1 cellular context compared by ENCODE assay signal in the genomic region with DNA sequence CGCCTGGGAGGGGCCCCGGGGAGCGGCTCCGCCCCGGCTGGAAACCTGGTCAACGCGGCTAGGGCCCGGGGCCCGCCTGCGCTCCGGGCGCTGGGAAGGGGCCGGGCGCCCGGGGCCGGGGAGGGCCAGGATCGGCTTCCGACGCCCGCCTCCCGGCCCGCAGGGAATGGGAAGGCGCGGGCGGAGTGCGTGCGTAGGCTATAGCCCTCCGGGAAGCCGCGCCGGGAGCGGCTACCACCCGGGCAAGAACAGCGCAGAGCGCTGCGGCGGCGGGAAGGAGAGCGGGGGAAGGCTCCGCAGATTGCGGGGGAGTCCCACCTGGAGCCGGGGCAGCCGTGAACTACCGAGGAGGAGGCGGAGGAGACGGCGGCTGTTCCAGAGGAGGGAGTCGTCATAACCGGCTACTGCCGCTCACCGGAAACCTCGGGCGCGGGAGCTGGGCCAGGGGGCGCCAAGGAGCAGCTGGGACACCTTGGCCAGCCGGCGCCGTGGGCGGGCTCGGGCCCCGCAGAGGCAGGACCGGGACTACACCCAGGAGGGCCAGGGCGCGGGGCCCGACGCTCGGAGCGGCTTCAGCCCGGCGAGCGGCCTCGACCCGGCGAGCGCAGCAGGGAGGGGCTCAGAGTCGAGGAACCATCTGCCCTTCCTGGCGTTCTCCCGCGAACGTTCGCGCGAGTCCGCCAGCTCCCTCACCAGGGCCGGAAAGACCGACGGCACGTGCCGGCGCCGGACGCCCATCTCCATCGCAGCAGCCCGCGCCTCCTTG.
A peak's percentile ranks its signal among the peaks of the same experiment; 100 is the strongest.
TF ChIP-seq lines count a peak whose summit lies in the region.

A gene (minus strand): TSS at position 429 of the 766 bp plus-strand sequence. CDS start 3,838 bp downstream, outside the sequence.

TF ChIP-seq in A549, 52 proteins besides CTCF, POLR2A, EP300 and RAD21 (continued from another document):
- TF ChIP-seq NPAS2 (CRISPR knock-in tag; IDR thresholded peaks at IDR 0.05; ENCODE audit: borderline replicate concordance) (no peak), JUN (IDR thresholded peaks at IDR 0.05) (peak in 1 of 2 experiments; percentile 61; a peak in 2 of 5 replicates), EHMT2 (IDR thresholded peaks at IDR 0.05; ENCODE audit: low read depth) (no peak), JUNB (IDR thresholded peaks at IDR 0.05) (no peak), PHF8 (IDR thresholded peaks at IDR 0.05; ENCODE audit: borderline replicate concordance, low read depth) (peak; percentile 74; the same call in 1 of the 2 replicates), CBX2 (IDR thresholded peaks at IDR 0.05; ENCODE audit: borderline replicate concordance, low read depth) (no peak), FOSL2 (IDR thresholded peaks at IDR 0.05) (no peak), FOSL2 (CRISPR knock-in tag; IDR thresholded peaks at IDR 0.05) (no peak), EHF (CRISPR knock-in tag; IDR thresholded peaks at IDR 0.05) (no peak), HOXB5 (CRISPR knock-in tag; IDR thresholded peaks at IDR 0.05) (peak; percentile 38; the same call in 1 of the 2 replicates), RCOR1 (IDR thresholded peaks at IDR 0.05; ENCODE audit: low read depth, low read length) (no peak), KDM5A (IDR thresholded peaks at IDR 0.05) (no peak), SMC3 (IDR thresholded peaks at IDR 0.05) (0 out of 3 replicates have a peak, but pooled peaks have one; percentile 26), HOXB13 (CRISPR knock-in tag; IDR thresholded peaks at IDR 0.05; ENCODE audit: low read depth) (peak; percentile 45; the same call in 1 of the 2 replicates)
- TF ChIP-seq, protein P1, sequence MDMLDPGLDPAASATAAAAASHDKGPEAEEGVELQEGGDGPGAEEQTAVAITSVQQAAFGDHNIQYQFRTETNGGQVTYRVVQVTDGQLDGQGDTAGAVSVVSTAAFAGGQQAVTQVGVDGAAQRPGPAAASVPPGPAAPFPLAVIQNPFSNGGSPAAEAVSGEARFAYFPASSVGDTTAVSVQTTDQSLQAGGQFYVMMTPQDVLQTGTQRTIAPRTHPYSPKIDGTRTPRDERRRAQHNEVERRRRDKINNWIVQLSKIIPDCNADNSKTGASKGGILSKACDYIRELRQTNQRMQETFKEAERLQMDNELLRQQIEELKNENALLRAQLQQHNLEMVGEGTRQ (IDR thresholded peaks at IDR 0.05), result 0 out of 2 replicates have a peak, but pooled peaks have one; percentile 44
- TF ChIP-seq, protein P2, sequence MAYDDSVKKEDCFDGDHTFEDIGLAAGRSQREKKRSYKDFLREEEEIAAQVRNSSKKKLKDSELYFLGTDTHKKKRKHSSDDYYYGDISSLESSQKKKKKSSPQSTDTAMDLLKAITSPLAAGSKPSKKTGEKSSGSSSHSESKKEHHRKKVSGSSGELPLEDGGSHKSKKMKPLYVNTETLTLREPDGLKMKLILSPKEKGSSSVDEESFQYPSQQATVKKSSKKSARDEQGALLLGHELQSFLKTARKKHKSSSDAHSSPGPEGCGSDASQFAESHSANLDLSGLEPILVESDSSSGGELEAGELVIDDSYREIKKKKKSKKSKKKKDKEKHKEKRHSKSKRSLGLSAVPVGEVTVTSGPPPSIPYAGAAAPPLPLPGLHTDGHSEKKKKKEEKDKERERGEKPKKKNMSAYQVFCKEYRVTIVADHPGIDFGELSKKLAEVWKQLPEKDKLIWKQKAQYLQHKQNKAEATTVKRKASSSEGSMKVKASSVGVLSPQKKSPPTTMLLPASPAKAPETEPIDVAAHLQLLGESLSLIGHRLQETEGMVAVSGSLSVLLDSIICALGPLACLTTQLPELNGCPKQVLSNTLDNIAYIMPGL (CRISPR knock-in tag; IDR thresholded peaks at IDR 0.05; ENCODE audit: borderline replicate concordance), result peak; percentile 85
- TF ChIP-seq, protein P3, sequence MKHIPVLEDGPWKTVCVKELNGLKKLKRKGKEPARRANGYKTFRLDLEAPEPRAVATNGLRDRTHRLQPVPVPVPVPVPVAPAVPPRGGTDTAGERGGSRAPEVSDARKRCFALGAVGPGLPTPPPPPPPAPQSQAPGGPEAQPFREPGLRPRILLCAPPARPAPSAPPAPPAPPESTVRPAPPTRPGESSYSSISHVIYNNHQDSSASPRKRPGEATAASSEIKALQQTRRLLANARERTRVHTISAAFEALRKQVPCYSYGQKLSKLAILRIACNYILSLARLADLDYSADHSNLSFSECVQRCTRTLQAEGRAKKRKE (CRISPR knock-in tag; IDR thresholded peaks at IDR 0.05; ENCODE audit: low read depth), result no peak
